In genomic region chr15:45534821-45535220, GRCh38 we compare ENCODE assay signal across 15 cellular contexts.
A peak's percentile ranks its signal among the peaks of the same experiment; 100 is the strongest.
DNase-seq lines count a peak whose midpoint lies in the region; ATAC-seq lines count a peak whose summit lies in the region.
"Had no signal": no experiment of that assay in that cellular context is flagged by ENCODE, and none has a peak within 500 bp of the region (broad histone marks: within the 10 kb centered on the region; RNA-seq: fewer than 3 reads in every experiment).

No MANE protein-coding gene starts in this region.

- peak; percentile 49 for DNase-seq in COLO829 (ENCODE audit: low spot score)
- peak; percentile 64 for DNase-seq in foreskin melanocyte
- peak; percentile 60 for DNase-seq in midbrain (lab: John Stamatoyannopoulos, UW)
- DNase-seq in superior temporal gyrus (ENCODE audit: extremely low spot score) = peak; percentile 84
- no peak for DNase-seq in NCI-H1105 (lab: John Stamatoyannopoulos, UW)
- no peak for DNase-seq in C1 segment of cervical spinal cord (lab: John Stamatoyannopoulos, UW)
- DNase-seq: ACHN; CD4-positive, alpha-beta memory T cell; COR-L47; DMS153; DMS79 treated with DMSO at 0.1 percent for 48 hours; EL; GM23248; H7 had no signal

- ATAC-seq in GM18520 (IDR thresholded peaks at IDR 0.05; ENCODE audit: unreplicated experiment) = no peak

Comparison
In these comparisons a context has a peak if more than half of its experiments do, and no peak if none do; other contexts are left out.
1. DNase-seq: peak in COLO829 (single experiment), foreskin melanocyte (single experiment), midbrain (single experiment) and superior temporal gyrus (single experiment); none in NCI-H1105 (single experiment) and C1 segment of cervical spinal cord (0 of 14).